Comparison of ENCODE assay signal across 1 cellular context in genomic region chr11:72704028-72704782, GRCh38.
TF ChIP-seq lines count a peak whose summit lies in the region.

No MANE protein-coding gene starts in this region.

TF ChIP-seq in H1, 55 proteins besides CTCF, POLR2A, EP300 and RAD21 (continued from another document):
- TF ChIP-seq SIN3A (conservative IDR thresholded peaks at IDR 0.05 in 1 of 2, IDR thresholded peaks at IDR 0.05 in 1 of 2; ENCODE audit: low read depth in 1 of 2, low read length in 2 of 2) (peak in 1 of 2 experiments; percentile 53; a peak in 1 of 4 replicates), MAFK (IDR thresholded peaks at IDR 0.05; ENCODE audit: low read depth, low read length) (no peak), POLR2AphosphoS5 (IDR thresholded peaks at IDR 0.05; ENCODE audit: low read depth, low read length) (no peak)
TF ChIP-seq in H1: peak in this region for 2.
